ENCODE assay signal across 18 cellular contexts in the genomic region with DNA sequence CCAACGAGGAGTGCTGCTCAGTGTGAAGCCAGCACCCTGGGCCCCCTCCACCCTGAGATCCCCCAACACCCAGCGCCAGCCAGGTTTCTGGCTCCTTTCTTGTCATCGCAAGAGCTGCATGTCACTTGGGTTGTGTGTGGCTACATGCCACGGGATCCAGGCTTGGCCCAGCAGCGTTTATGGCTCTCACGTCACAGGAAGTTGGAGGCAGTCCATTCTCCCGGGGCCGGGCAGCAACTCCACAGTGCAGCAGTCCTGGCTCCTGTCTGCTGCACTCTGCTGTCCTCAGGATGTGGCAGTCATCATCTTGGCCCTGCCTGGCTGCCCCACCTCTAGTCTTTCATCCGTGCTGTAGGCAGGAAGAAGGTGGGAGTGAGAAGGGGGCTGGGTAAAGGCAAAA. TPM values are rescaled to one million over a fixed set of nuclear protein-coding genes. Genes with fewer than 3 reads are reported as not detected.
DNase-seq lines count a peak whose midpoint lies in the region; ATAC-seq and TF ChIP-seq lines count a peak whose summit lies in the region.
"Had no signal": no experiment of that assay in that cellular context is flagged by ENCODE, and none has a peak within 500 bp of the region (broad histone marks: within the 10 kb centered on the region; RNA-seq: fewer than 3 reads in every experiment).

No MANE protein-coding gene starts in this region.

- H3K9ac ChIP-seq in fibroblast of lung (ENCODE audit: insufficient read depth, low read length) (no peak overlapping the region), neuronal stem cell (ENCODE audit: low read depth, low read length, poor library complexity) (no peak overlapping the region)

- no peak overlapping the region for H4K8ac ChIP-seq in neuronal stem cell (ENCODE audit: low read depth, low read length)

- H2BK120ac ChIP-seq in neuronal stem cell (ENCODE audit: low read depth, low read length) = no peak overlapping the region

- H3K79me2 ChIP-seq in fibroblast of lung (ENCODE audit: control insufficient read depth, insufficient read depth, low read length) = no peaks in the 10 kb centered on the region

- POLR2A ChIA-PET in MCF 10A (lab: Yijun Ruan, JAX) = interaction anchor here (1.3 kb wide), 1 partner anchor 20 kb away, joined by 3 read pairs; no protein-coding TSS in a partner anchor

- CTCF ChIA-PET in MCF 10A (lab: Yijun Ruan, JAX) = no interaction called here

- no peak overlapping the region for H2AFZ ChIP-seq in fibroblast of lung (ENCODE audit: low read length)
- H2AFZ ChIP-seq in neuronal stem cell (ENCODE audit: low read length) = no peak overlapping the region

- ATAC-seq in HG02973 (IDR thresholded peaks at IDR 0.05; ENCODE audit: unreplicated experiment) = no peak
- no peak for ATAC-seq in GM21737 (IDR thresholded peaks at IDR 0.05; ENCODE audit: unreplicated experiment)

- H2BK12ac ChIP-seq in neuronal stem cell (ENCODE audit: low read length) = no peak overlapping the region

- H3K4me1 Mint-ChIP-seq in MCF 10A (ENCODE audit: insufficient read depth, unreplicated experiment) = peaks cover 11% of the 10 kb centered on the region

- intact Hi-C loops in MCF 10A (cut with micrococcal nuclease) = no loop called here

- no peaks in the 10 kb centered on the region for H3K9me3 Mint-ChIP-seq in MCF 10A (ENCODE audit: unreplicated experiment)
- H3K9me3 Mint-ChIP-seq: activated T-helper 2 cell treated with anti-CD3 and anti-CD28 coated beads, Interferon-gamma antibody, Interleukin-2, Interleukin-4, amounts not matched to agents 10 μg/mL and 5 μg/mL and 100 μg/mL, durations not matched to agents 14 hours and 24 hours and 36 hours had no signal

- no peak overlapping the region for H2BK5ac ChIP-seq in neuronal stem cell (ENCODE audit: low read length)

- no TSS peak for BruUV-seq in MCF 10A (replicated peaks; lab: Mats Ljungman, UMichigan)

- no peak overlapping the region for H3K4me2 ChIP-seq in fibroblast of lung (ENCODE audit: extremely low read depth, insufficient read depth, low read length)
- no peak overlapping the region for H3K4me2 ChIP-seq in neuronal stem cell (ENCODE audit: insufficient read depth, low read length, poor library complexity, severe bottlenecking)

- H2BK15ac ChIP-seq in neuronal stem cell (ENCODE audit: low read length) = no peak overlapping the region

- H3K27me3 Mint-ChIP-seq in MCF 10A (ENCODE audit: insufficient read depth, unreplicated experiment) = no peaks in the 10 kb centered on the region

- H3K23ac ChIP-seq in neuronal stem cell (ENCODE audit: low read depth, low read length, poor library complexity) = peak overlapping the region; percentile 38

- no peaks in the 10 kb centered on the region for H4K20me1 ChIP-seq in fibroblast of lung (ENCODE audit: control insufficient read depth, extremely low read depth, insufficient read depth, low read length)

- H3K9me3 ChIP-seq in fibroblast of lung (ENCODE audit: control insufficient read depth, insufficient read depth, low read depth, low read length) (no peaks in the 10 kb centered on the region), neuronal stem cell (replicated peaks in 1 of 2; ENCODE audit: control insufficient read depth in 2 of 2, insufficient read depth in 1 of 2, low read depth in 1 of 2, low read length in 2 of 2) (no peaks in the 10 kb centered on the region)
- H3K9me3 ChIP-seq: vagina had no signal

- H3K36me3 ChIP-seq in fibroblast of lung (ENCODE audit: control insufficient read depth, insufficient read depth, low read length) (peaks cover 2% of the 10 kb centered on the region), neuronal stem cell (replicated peaks in 1 of 2; ENCODE audit: control insufficient read depth in 2 of 2, insufficient read depth in 2 of 2, low read length in 2 of 2) (peaks cover 0 to 2% of the 10 kb centered on the region in 2 donors)
- H3K36me3 ChIP-seq: cardiac muscle cell, vagina had no signal

- H3K4me1 ChIP-seq in fibroblast of lung (ENCODE audit: control insufficient read depth, extremely low read depth, insufficient read depth, low read length) (peaks cover 6% of the 10 kb centered on the region), neuronal stem cell (ENCODE audit: control insufficient read depth in 2 of 2, insufficient read depth in 1 of 2, low read depth in 1 of 2, low read length in 2 of 2) (peaks cover 0 to 1% of the 10 kb centered on the region in 2 donors)

- peaks cover 12% of the 10 kb centered on the region for H3K36me3 Mint-ChIP-seq in MCF 10A (ENCODE audit: insufficient read depth, unreplicated experiment)

- H2AK5ac ChIP-seq in neuronal stem cell (ENCODE audit: low read depth, low read length) = no peak overlapping the region

- DNase-seq in Daoy (ENCODE audit: low read depth) = peak; percentile 21
- peak; percentile 26 for DNase-seq in RPMI7951 (ENCODE audit: low read depth)
- DNase-seq in fibroblast of lung (ENCODE audit: low read depth in 2 of 2) = peak; percentile 21 to 24
- no peak for DNase-seq in neuronal stem cell (ENCODE audit: low spot score)
- DNase-seq in GDM1 (lab: John Stamatoyannopoulos, UW) = no peak
- no peak for DNase-seq in MCF 10A (ENCODE audit: unreplicated experiment)
- DNase-seq: activated CD4-positive, alpha-beta T cell treated with anti-CD3 and anti-CD28 coated beads, Interleukin-2, amount 50 U/mL, for 1 hour; NCI-H1436 treated with DMSO at 0.1 percent for 48 hours; NCI-H510A; stimulated activated CD4-positive, alpha-beta T cell treated with anti-CD3 and anti-CD28 coated beads, Interleukin-1b, Interleukin-23, amount 100 ng/mL, for 48 hours; T-helper 2 cell had no signal

- no peak overlapping the region for H3K4me3 Mint-ChIP-seq in MCF 10A (ENCODE audit: unreplicated experiment)

- peak overlapping the region; percentile 33 for H3K18ac ChIP-seq in neuronal stem cell (ENCODE audit: low read length)

- peak overlapping the region; percentile 22 for H3K14ac ChIP-seq in neuronal stem cell (ENCODE audit: low read length)

- H3K79me1 ChIP-seq in neuronal stem cell (ENCODE audit: low read depth, low read length) = no peaks in the 10 kb centered on the region

- TF ChIP-seq CTCF in fibroblast of lung (conservative IDR thresholded peaks at IDR 0.05 in 1 of 2, IDR thresholded peaks at IDR 0.05 in 1 of 2; ENCODE audit: low read depth in 1 of 2, low read length in 2 of 2) (no peak), MCF 10A (IDR thresholded peaks at IDR 0.05; ENCODE audit: unreplicated experiment) (no peak)

- H3K27me3 ChIP-seq in fibroblast of lung (ENCODE audit: control insufficient read depth, insufficient read depth, low read length) = no peaks in the 10 kb centered on the region
- peaks cover 0 to 3% (median 0%) of the 10 kb centered on the region in 3 experiments for H3K27me3 ChIP-seq in neuronal stem cell (ENCODE audit: control insufficient read depth in 3 of 3, insufficient read depth in 3 of 3, low read depth in 1 of 3, low read length in 3 of 3)
- H3K27me3 ChIP-seq: cardiac muscle cell, vagina had no signal

- H3K27ac ChIP-seq in fibroblast of lung (ENCODE audit: insufficient read depth, low read length) = no peak overlapping the region
- H3K27ac ChIP-seq in neuronal stem cell (replicated peaks; ENCODE audit: low read length) = no peak overlapping the region
- H3K27ac ChIP-seq: C4-2B, cardiac muscle cell, vagina had no signal

- WGBS in neuronal stem cell (ENCODE audit: extremely low coverage in 2 of 2, insufficient read length in 2 of 2, insufficient replicate concordance in 1 of 2), 2 donors = no CpG with 5 or more reads among the region's 9 CpGs

- H4K91ac ChIP-seq in neuronal stem cell (ENCODE audit: low read depth, low read length, poor library complexity) = no peak overlapping the region

- H3K4ac ChIP-seq in neuronal stem cell (ENCODE audit: low read length) = no peak overlapping the region

- no peak overlapping the region for H3K4me3 ChIP-seq in fibroblast of lung (replicated peaks in 1 of 4; ENCODE audit: control extremely low read depth in 1 of 4, insufficient read depth in 1 of 4, low read depth in 3 of 4, low read length in 4 of 4)
- H3K4me3 ChIP-seq in neuronal stem cell (ENCODE audit: low read length in 2 of 2) = no peak overlapping the region
- H3K4me3 ChIP-seq: cardiac muscle cell, vagina had no signal

- H3K27ac Mint-ChIP-seq in MCF 10A (ENCODE audit: low read depth, unreplicated experiment) = no peak overlapping the region
- H3K27ac Mint-ChIP-seq: activated T-helper 2 cell treated with anti-CD3 and anti-CD28 coated beads, Interferon-gamma antibody, Interleukin-2, Interleukin-4, amounts not matched to agents 10 μg/mL and 5 μg/mL and 100 μg/mL, durations not matched to agents 14 hours and 24 hours and 36 hours had no signal

RNA-seq across cellular contexts. Expression of a gene that starts 42.7 kb away (rescaled TPM):
- total RNA-seq in Daoy (2014; rRNA removed; shearing (Covaris generic)) = 0.23 and 0.30 TPM in 2 replicates
- under 0.01 TPM in 1 of 2 replicates, not detected in the other for total RNA-seq in RPMI7951 (2014; rRNA removed; shearing (Covaris generic))
- total RNA-seq in fibroblast of lung (0.26 and 0.33 TPM in 2 replicates), MCF 10A (2022) (0.26 and 0.69 TPM in 2 replicates)
- polyA plus RNA-seq in fibroblast of lung = 0.20 and 0.42 TPM in 2 replicates
- 0.28 and 0.75 TPM in 2 replicates for polyA plus RNA-seq in fibroblast of lung (2012)
- polyA minus RNA-seq in fibroblast of lung (ENCODE audit: low replicate concordance) = 0.04 and 1.9 TPM in 2 replicates
- polyA plus RNA-seq in neuronal stem cell (2013, experiment 1 of 2) = 24.9 TPM
- 26.0 TPM for polyA plus RNA-seq in neuronal stem cell (2013, experiment 2 of 2)
- total RNA-seq: activated T-helper 2 cell treated with anti-CD3 and anti-CD28 coated beads, Interferon-gamma antibody, Interleukin-2, Interleukin-4, amounts not matched to agents 10 μg/mL and 5 μg/mL and 100 μg/mL, durations not matched to agents 14 hours and 24 hours and 36 hours; epithelial cell of proximal tubule had no signal

Comparison
In these comparisons a context has a peak if more than half of its experiments do, and no peak if none do; other contexts are left out.
1. DNase-seq: peak in Daoy (single experiment), RPMI7951 (single experiment) and fibroblast of lung (2 of 2); none in neuronal stem cell (single experiment), GDM1 (single experiment) and MCF 10A (single experiment).